ENCODE assay signal across 8 cellular contexts in genomic region chr11:127345819-127346459, GRCh38.
A peak's percentile ranks its signal among the peaks of the same experiment; 100 is the strongest.
DNase-seq lines count a peak whose midpoint lies in the region; ATAC-seq and TF ChIP-seq lines count a peak whose summit lies in the region.

No MANE protein-coding gene starts in this region.

- no TSS peak for BruUV-seq in A673 (replicated peaks; lab: Mats Ljungman, UMichigan)

- H3K4me3 Mint-ChIP-seq in activated CD4-positive, alpha-beta memory T cell treated with anti-CD3 and anti-CD28 coated beads for 36 hours = no peak overlapping the region

- no peak for TF ChIP-seq POLR2A in gastrocnemius medialis (IDR thresholded peaks at IDR 0.05)
- TF ChIP-seq POLR2A in suprapubic skin (IDR thresholded peaks at IDR 0.05) = no peak

- in situ Hi-C loops in gastrocnemius medialis (cut with MboI; ENCODE audit: low sequenced_read_pairs in 4 of 4) = loop anchor here in 3 of 4 donors (10.0 to 25.0 kb wide), 2 partner anchors 901 to 909 kb away; no protein-coding TSS in a partner anchor

- H3K4me1 ChIP-seq in A673 (ENCODE audit: insufficient read depth, low read length, poor library complexity, severe bottlenecking) (no peaks in the 10 kb centered on the region), left ventricle myocardium inferior (no peaks in the 10 kb centered on the region), gastrocnemius medialis (no peaks in the 10 kb centered on the region), suprapubic skin (no peaks in the 10 kb centered on the region)

- no peaks in the 10 kb centered on the region for H3K27me3 Mint-ChIP-seq in activated CD4-positive, alpha-beta memory T cell treated with anti-CD3 and anti-CD28 coated beads for 36 hours

- no peak for TF ChIP-seq EP300 in suprapubic skin (IDR thresholded peaks at IDR 0.05)

- H3K4me3 ChIP-seq in A673 (ENCODE audit: low read depth, low read length, poor library complexity, severe bottlenecking) = no peak overlapping the region
- no peak overlapping the region for H3K4me3 ChIP-seq in left ventricle myocardium inferior
- no peak overlapping the region for H3K4me3 ChIP-seq in gastrocnemius medialis
- no peak overlapping the region for H3K4me3 ChIP-seq in suprapubic skin

- CTCF ChIA-PET in A673 (lab: Charles Lee) (interaction anchor here (1.7 kb wide), 1 partner anchor 905 kb away, joined by 8 read pairs; no protein-coding TSS in a partner anchor), GM10248 (lab: Yijun Ruan, JAX) (interaction anchor here (1.0 to 3.0 kb wide), 11 partner anchors 11 to 905 kb away, joined by 3 to 20 read pairs (median 4); no protein-coding TSS in a partner anchor)
- CTCF ChIA-PET in activated CD4-positive, alpha-beta memory T cell treated with anti-CD3 and anti-CD28 coated beads for 36 hours (lab: Charles Lee) = interaction anchor here (0.6 to 1.0 kb wide), 4 partner anchors 9 to 902 kb away, joined by 3 to 6 read pairs (median 4); no protein-coding TSS in a partner anchor

- no peak for ATAC-seq in gastrocnemius medialis

- peak; percentile 91 for TF ChIP-seq CTCF in A673 (conservative IDR thresholded peaks at IDR 0.05; ENCODE audit: low read depth, low read length)
- TF ChIP-seq CTCF in GM10248 (IDR thresholded peaks at IDR 0.05; ENCODE audit: control extremely low read depth, extremely low read depth, low read depth, missing control alignments) = peak; percentile 63
- TF ChIP-seq CTCF in left ventricle myocardium inferior (IDR thresholded peaks at IDR 0.05; ENCODE audit: borderline replicate concordance) = peak; percentile 79
- TF ChIP-seq CTCF in gastrocnemius medialis (IDR thresholded peaks at IDR 0.05 in 4 of 5, conservative IDR thresholded peaks at IDR 0.05 in 1 of 5) = peak in 3 of 5 experiments; percentile 34 to 60 (median 52)
- peak in 1 of 2 donors; percentile 61 for TF ChIP-seq CTCF in suprapubic skin (IDR thresholded peaks at IDR 0.05)

- H3K9me3 ChIP-seq in A673 (ENCODE audit: low read depth, low read length, poor library complexity, severe bottlenecking) (no peaks in the 10 kb centered on the region), left ventricle myocardium inferior (replicated peaks) (peaks cover 15% of the 10 kb centered on the region), gastrocnemius medialis (no peaks in the 10 kb centered on the region), suprapubic skin (no peaks in the 10 kb centered on the region)

- peaks cover 6% of the 10 kb centered on the region for H3K27me3 ChIP-seq in A673 (replicated peaks; ENCODE audit: insufficient read depth, low read depth, low read length, poor library complexity)
- peaks cover 18% of the 10 kb centered on the region for H3K27me3 ChIP-seq in left ventricle myocardium inferior (ENCODE audit: low read depth)
- H3K27me3 ChIP-seq in gastrocnemius medialis = no peaks in the 10 kb centered on the region
- no peaks in the 10 kb centered on the region for H3K27me3 ChIP-seq in suprapubic skin

- WGBS in suprapubic skin = 37% methylated on average over 12 of the region's 12 CpGs

- intact Hi-C loops in A673 (cut with micrococcal nuclease; ENCODE audit: unreplicated experiment) (loop anchor here (2.0 to 10.0 kb wide), 5 partner anchors 341 to 1034 kb away; partner anchors contain the start of gene KIRREL3), left ventricle myocardium inferior (cut with micrococcal nuclease) (no loop called here), gastrocnemius medialis (cut with DNase I; ENCODE audit: low total_unique reads) (loop anchor here (2.0 kb wide), 1 partner anchor 905 kb away; no protein-coding TSS in a partner anchor)
- intact Hi-C loops in activated CD4-positive, alpha-beta memory T cell treated with anti-CD3 and anti-CD28 coated beads for 36 hours (cut with micrococcal nuclease) = loop anchor here (5.0 kb wide), 1 partner anchor 904 kb away; no protein-coding TSS in a partner anchor

- H3K27ac Mint-ChIP-seq in activated CD4-positive, alpha-beta memory T cell treated with anti-CD3 and anti-CD28 coated beads for 36 hours = no peak overlapping the region

- H3K27ac ChIP-seq in A673 (ENCODE audit: low read depth, low read length, poor library complexity, severe bottlenecking) = no peak overlapping the region
- H3K27ac ChIP-seq in left ventricle myocardium inferior (replicated peaks) = no peak overlapping the region
- no peak overlapping the region for H3K27ac ChIP-seq in gastrocnemius medialis
- no peak overlapping the region for H3K27ac ChIP-seq in suprapubic skin

- H3K36me3 ChIP-seq in A673 (ENCODE audit: insufficient read depth, low read length, poor library complexity, severe bottlenecking) = no peaks in the 10 kb centered on the region
- no peaks in the 10 kb centered on the region for H3K36me3 ChIP-seq in left ventricle myocardium inferior
- no peaks in the 10 kb centered on the region for H3K36me3 ChIP-seq in gastrocnemius medialis
- no peaks in the 10 kb centered on the region for H3K36me3 ChIP-seq in suprapubic skin

- POLR2A ChIA-PET in A673 (lab: Charles Lee; ENCODE audit: low non-redundant PET) = no interaction called here
- POLR2A ChIA-PET in GM10248 (lab: Yijun Ruan, JAX) = no interaction called here
- POLR2A ChIA-PET in activated CD4-positive, alpha-beta memory T cell treated with anti-CD3 and anti-CD28 coated beads for 36 hours (lab: Charles Lee) = no interaction called here

- H3K9me3 Mint-ChIP-seq in activated CD4-positive, alpha-beta memory T cell treated with anti-CD3 and anti-CD28 coated beads for 36 hours = peaks cover 10% of the 10 kb centered on the region

- DNase-seq in A673 (ENCODE audit: low spot score) (peak; percentile 56), GM10248 (ENCODE audit: extremely low spot score) (peak; percentile 57), NCI-H1105 (lab: John Stamatoyannopoulos, UW) (peak; percentile 49), left ventricle myocardium inferior (peak; percentile 18), gastrocnemius medialis (no peak), suprapubic skin (ENCODE audit: low spot score in 2 of 2) (no peak)
- DNase-seq in activated CD4-positive, alpha-beta memory T cell treated with anti-CD3 and anti-CD28 coated beads for 36 hours = peak; percentile 16
- no peak for DNase-seq in activated CD8-positive, alpha-beta memory T cell treated with anti-CD3 and anti-CD28 coated beads for 24 hours

- no peaks in the 10 kb centered on the region for H3K4me1 Mint-ChIP-seq in activated CD4-positive, alpha-beta memory T cell treated with anti-CD3 and anti-CD28 coated beads for 36 hours (ENCODE audit: low read depth)

- no peaks in the 10 kb centered on the region for H3K36me3 Mint-ChIP-seq in activated CD4-positive, alpha-beta memory T cell treated with anti-CD3 and anti-CD28 coated beads for 36 hours

Comparison
In these comparisons a context has a peak if more than half of its experiments do, and no peak if none do; other contexts are left out.
1. DNase-seq: peak in A673 (single experiment), GM10248 (single experiment), NCI-H1105 (single experiment), activated CD4-positive, alpha-beta memory T cell treated with anti-CD3 and anti-CD28 coated beads for 36 hours (single experiment) and left ventricle myocardium inferior (single experiment); none in gastrocnemius medialis (0 of 2), suprapubic skin (0 of 2) and activated CD8-positive, alpha-beta memory T cell treated with anti-CD3 and anti-CD28 coated beads for 24 hours (single experiment).